Comparison of ENCODE assay signal across 1 cellular context in the genomic region with DNA sequence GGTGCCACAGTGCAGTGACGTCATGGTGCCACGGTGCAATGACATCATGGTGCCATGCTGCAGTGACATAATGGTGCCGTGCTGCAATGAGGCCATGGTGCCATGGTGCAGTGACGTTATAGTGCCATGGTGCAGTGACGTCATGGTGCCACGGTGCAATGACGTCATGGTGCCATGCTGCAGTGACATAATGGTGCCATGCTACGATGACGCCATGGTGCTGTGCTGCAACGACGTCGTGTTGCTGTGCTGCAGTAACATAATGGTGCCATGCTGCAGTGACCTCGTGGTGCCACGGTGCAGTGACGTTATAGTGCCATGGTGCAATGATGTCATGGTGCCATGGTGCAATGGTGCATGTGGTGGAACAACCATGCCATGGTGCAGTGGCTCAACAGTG.
TF ChIP-seq lines count a peak whose summit lies in the region.

No MANE protein-coding gene starts in this region.

TF ChIP-seq in K562, 482 proteins besides CTCF, POLR2A, EP300 and RAD21 (continued from another document):
- TF ChIP-seq ETV6 (IDR thresholded peaks at IDR 0.05; ENCODE audit: borderline replicate concordance in 1 of 2, low read depth in 2 of 2, low read length in 1 of 2): no peak
- TF ChIP-seq ETV6 (CRISPR knock-in tag; IDR thresholded peaks at IDR 0.05; ENCODE audit: borderline replicate concordance): no peak
- TF ChIP-seq, protein P1, sequence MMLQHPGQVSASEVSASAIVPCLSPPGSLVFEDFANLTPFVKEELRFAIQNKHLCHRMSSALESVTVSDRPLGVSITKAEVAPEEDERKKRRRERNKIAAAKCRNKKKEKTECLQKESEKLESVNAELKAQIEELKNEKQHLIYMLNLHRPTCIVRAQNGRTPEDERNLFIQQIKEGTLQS (IDR thresholded peaks at IDR 0.05): peak; percentile 52; the same call in 1 of the 2 replicates
- TF ChIP-seq, protein P1 (CRISPR knock-in tag; conservative IDR thresholded peaks at IDR 0.05): no peak
- TF ChIP-seq GTF2E2 (tag; IDR thresholded peaks at IDR 0.05): no peak
- TF ChIP-seq SMARCB1 (IDR thresholded peaks at IDR 0.05; ENCODE audit: insufficient read length, low read depth): no peak
- TF ChIP-seq CREB1 (IDR thresholded peaks at IDR 0.05): peak; percentile 83
- peak; percentile 96 for TF ChIP-seq CREB1 (CRISPR knock-in tag; IDR thresholded peaks at IDR 0.05)
- peak; percentile 72; the same call in 1 of the 2 replicates for TF ChIP-seq NCOA1 (IDR thresholded peaks at IDR 0.05; ENCODE audit: low read depth)
- TF ChIP-seq SMARCE1 (IDR thresholded peaks at IDR 0.05): no peak
- TF ChIP-seq, protein P2, sequence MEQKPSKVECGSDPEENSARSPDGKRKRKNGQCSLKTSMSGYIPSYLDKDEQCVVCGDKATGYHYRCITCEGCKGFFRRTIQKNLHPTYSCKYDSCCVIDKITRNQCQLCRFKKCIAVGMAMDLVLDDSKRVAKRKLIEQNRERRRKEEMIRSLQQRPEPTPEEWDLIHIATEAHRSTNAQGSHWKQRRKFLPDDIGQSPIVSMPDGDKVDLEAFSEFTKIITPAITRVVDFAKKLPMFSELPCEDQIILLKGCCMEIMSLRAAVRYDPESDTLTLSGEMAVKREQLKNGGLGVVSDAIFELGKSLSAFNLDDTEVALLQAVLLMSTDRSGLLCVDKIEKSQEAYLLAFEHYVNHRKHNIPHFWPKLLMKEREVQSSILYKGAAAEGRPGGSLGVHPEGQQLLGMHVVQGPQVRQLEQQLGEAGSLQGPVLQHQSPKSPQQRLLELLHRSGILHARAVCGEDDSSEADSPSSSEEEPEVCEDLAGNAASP (IDR thresholded peaks at IDR 0.05): no peak
- TF ChIP-seq TRIM24 (IDR thresholded peaks at IDR 0.05): no peak
- no peak for TF ChIP-seq ZNF3 (CRISPR knock-in tag; IDR thresholded peaks at IDR 0.05)
